Comparison of ENCODE assay signal across 1 cellular context in genomic region chr4:99574530-99575314, GRCh38.
TF ChIP-seq lines count a peak whose summit lies in the region.

TSS of gene MTTP (plus strand) at chr4:99574824. CDS start at chr4:99574910, 86 bp downstream.

TF ChIP-seq in GM12878, 131 proteins besides CTCF, POLR2A, EP300 and RAD21 (continued from another document):
- TF ChIP-seq ETV6 (conservative IDR thresholded peaks at IDR 0.05 in 1 of 2, IDR thresholded peaks at IDR 0.05 in 1 of 2; ENCODE audit: borderline replicate concordance in 1 of 2, low read depth in 1 of 2) (no peak), RELB (IDR thresholded peaks at IDR 0.05; ENCODE audit: low read depth) (peak; percentile 52), IKZF1 (conservative IDR thresholded peaks at IDR 0.05) (peak; percentile 33; the same call in 1 of the 2 replicates), IKZF2 (IDR thresholded peaks at IDR 0.05) (peak; percentile 66 to 77), ZNF384 (IDR thresholded peaks at IDR 0.05; ENCODE audit: borderline replicate concordance, low read depth, low read length) (0 out of 2 replicates have a peak, but pooled peaks have one; percentile 38), SPI1 (IDR thresholded peaks at IDR 0.05; ENCODE audit: borderline replicate concordance, insufficient read depth, low read depth, low read length) (peak; percentile 87), YBX1 (IDR thresholded peaks at IDR 0.05) (no peak), DPF2 (IDR thresholded peaks at IDR 0.05) (peak; percentile 47; the same call in 1 of the 2 replicates), ZNF217 (IDR thresholded peaks at IDR 0.05) (0 out of 2 replicates have a peak, but pooled peaks have one; percentile 35), RUNX3 (IDR thresholded peaks at IDR 0.05; ENCODE audit: low read length) (no peak), BMI1 (IDR thresholded peaks at IDR 0.05; ENCODE audit: borderline replicate concordance) (peak; percentile 61; the same call in 1 of the 2 replicates)
